In genomic region chr16:4624827-4625616, GRCh38 we compare ENCODE assay signal across 8 cellular contexts. TPM values are rescaled to one million over a fixed set of nuclear protein-coding genes. Genes with fewer than 3 reads are reported as not detected.
A peak's percentile ranks its signal among the peaks of the same experiment; 100 is the strongest.
DNase-seq lines count a peak whose midpoint lies in the region; ATAC-seq and TF ChIP-seq lines count a peak whose summit lies in the region.

No MANE protein-coding gene starts in this region.

- peak overlapping the region; percentile 97 for H3K9ac ChIP-seq in adipocyte (ENCODE audit: low read length)

- intact Hi-C loops in right cardiac atrium (cut with DNase I), result no loop called here

- H3K27ac ChIP-seq in right cardiac atrium (ENCODE audit: low read length), result peak overlapping the region; percentile 89

- TF ChIP-seq CTCF in AG10803 (conservative IDR thresholded peaks at IDR 0.05; ENCODE audit: low read length) (no peak), retinal pigment epithelial cell (conservative IDR thresholded peaks at IDR 0.05; ENCODE audit: low read depth, low read length) (no peak)

- WGBS in right cardiac atrium, result under 1% methylated on average over 82 of the region's 82 CpGs

- H3K27me3 ChIP-seq in adipocyte (replicated peaks; ENCODE audit: control insufficient read depth, insufficient read depth, low read length), result no peaks in the 10 kb centered on the region
- no peaks in the 10 kb centered on the region for H3K27me3 ChIP-seq in right cardiac atrium (ENCODE audit: control insufficient read depth, insufficient read depth)

- H3K4me3 ChIP-seq in AG10803 (ENCODE audit: low read length), result peak overlapping the region; percentile 70
- peak overlapping the region; percentile 86 for H3K4me3 ChIP-seq in adipocyte (ENCODE audit: low read length)
- peak overlapping the region; percentile 62 for H3K4me3 ChIP-seq in right cardiac atrium (ENCODE audit: low read length)
- peak overlapping the region; percentile 78 for H3K4me3 ChIP-seq in retinal pigment epithelial cell (ENCODE audit: low read length)

- peaks cover 19% of the 10 kb centered on the region for H3K4me1 ChIP-seq in adipocyte (ENCODE audit: control insufficient read depth, insufficient read depth, low read length)
- H3K4me1 ChIP-seq in right cardiac atrium (ENCODE audit: control insufficient read depth, insufficient read depth, low read length), result peaks cover 14% of the 10 kb centered on the region

- H3K9me3 ChIP-seq in adipocyte (ENCODE audit: control insufficient read depth, low read length), result no peaks in the 10 kb centered on the region
- no peaks in the 10 kb centered on the region for H3K9me3 ChIP-seq in right cardiac atrium (ENCODE audit: control insufficient read depth, low read length)

- peak; percentile 50 for ATAC-seq in HG03342 (IDR thresholded peaks at IDR 0.05; ENCODE audit: unreplicated experiment)
- peak; percentile 30 to 46 for ATAC-seq in right cardiac atrium

- DNase-seq in AG10803 (ENCODE audit: low read depth), result peak; percentile 72
- DNase-seq in SKM-1 (lab: John Stamatoyannopoulos, UW; ENCODE audit: unreplicated experiment), result peak; percentile 17
- DNase-seq in adipocyte (ENCODE audit: low read depth), result peak; percentile 89
- DNase-seq in right cardiac atrium, result peak; percentile 67 to 87 (median 86)
- DNase-seq in retinal pigment epithelial cell (ENCODE audit: low read depth), result no peak
- DNase-seq in NCI-H1694 treated with DMSO at 0.1 percent for 48 hours (lab: John Stamatoyannopoulos, UW), result no peak

- no peaks in the 10 kb centered on the region for H3K36me3 ChIP-seq in adipocyte (ENCODE audit: control insufficient read depth, insufficient read depth, low read length, severe bottlenecking)

- TF ChIP-seq POLR2A in GM19193 (IDR thresholded peaks at IDR 0.05; ENCODE audit: extremely low read depth, insufficient read depth, insufficient read length), result peak; percentile 86

RNA-seq across cellular contexts. Expression of gene MGRN1, which starts 0.4 kb away (rescaled TPM):
- 10 to 100 TPM; 37.0 to 49.9 (median 41.2) TPM for total RNA-seq in right cardiac atrium
- polyA plus RNA-seq in right cardiac atrium, result 22.0 TPM

RNA-seq across cellular contexts. Expression of gene UBALD1, which starts 10.3 kb away (rescaled TPM):
- total RNA-seq in right cardiac atrium, result 10 to 100 TPM; 22.3 to 28.7 (median 25.7) TPM
- 30.1 TPM for polyA plus RNA-seq in right cardiac atrium

Comparison
In these comparisons a context has a peak if more than half of its experiments do, and no peak if none do; other contexts are left out.
1. DNase-seq: peak in AG10803 (single experiment), SKM-1 (single experiment), adipocyte (single experiment) and right cardiac atrium (3 of 3); none in retinal pigment epithelial cell (single experiment) and NCI-H1694 treated with DMSO at 0.1 percent for 48 hours (single experiment).
2. Peak in every context shown above with its lines, with median percentiles within 50 percentile points of each other: H3K4me3 ChIP-seq.